ENCODE assay signal across 8 cellular contexts in genomic region chr14:100547633-100548294, GRCh38. TPM values are rescaled to one million over a fixed set of nuclear protein-coding genes. Genes with fewer than 3 reads are reported as not detected.
DNase-seq lines count a peak whose midpoint lies in the region; ATAC-seq and TF ChIP-seq lines count a peak whose summit lies in the region.

No MANE protein-coding gene starts in this region.

- H3K27me3 Mint-ChIP-seq in CD14-positive monocyte (ENCODE audit: low read depth in 3 of 3): peaks cover 6 to 25% (median 17%) of the 10 kb centered on the region in 3 donors
- H3K27me3 Mint-ChIP-seq in T-helper 2 cell treated with Interferon-gamma antibody and Interleukin-4, amounts not matched to agents 5 μg/mL and 100 μg/mL, for 36 hours (ENCODE audit: low read depth): peaks cover 3% of the 10 kb centered on the region

- TF ChIP-seq CTCF in CD14-positive monocyte (IDR thresholded peaks at IDR 0.05) (no peak), GM20000 (IDR thresholded peaks at IDR 0.05; ENCODE audit: extremely low read depth, missing control alignments) (no peak)

- peak overlapping the region; percentile 87 to 99 (median 94) for H3K27ac Mint-ChIP-seq in CD14-positive monocyte
- peak overlapping the region; percentile 72 for H3K27ac Mint-ChIP-seq in T-helper 2 cell treated with Interferon-gamma antibody and Interleukin-4, amounts not matched to agents 5 μg/mL and 100 μg/mL, for 36 hours

- peaks cover 0 to 3% (median 0%) of the 10 kb centered on the region in 7 donors for H3K9me3 Mint-ChIP-seq in CD14-positive monocyte
- H3K9me3 Mint-ChIP-seq in T-helper 2 cell treated with Interferon-gamma antibody and Interleukin-4, amounts not matched to agents 5 μg/mL and 100 μg/mL, for 36 hours: no peaks in the 10 kb centered on the region

- peaks cover 39% of the 10 kb centered on the region for H3K4me1 Mint-ChIP-seq in CD14-positive monocyte
- peaks cover 19% of the 10 kb centered on the region for H3K4me1 Mint-ChIP-seq in T-helper 2 cell treated with Interferon-gamma antibody and Interleukin-4, amounts not matched to agents 5 μg/mL and 100 μg/mL, for 36 hours (ENCODE audit: low read depth)

- H3K4me3 Mint-ChIP-seq in CD14-positive monocyte: peak overlapping the region; percentile 84 to 93
- H3K4me3 Mint-ChIP-seq in T-helper 2 cell treated with Interferon-gamma antibody and Interleukin-4, amounts not matched to agents 5 μg/mL and 100 μg/mL, for 36 hours: peak overlapping the region; percentile 36

- ATAC-seq in HG03139 (IDR thresholded peaks at IDR 0.05; ENCODE audit: unreplicated experiment): no peak

- no peaks in the 10 kb centered on the region for H3K36me3 Mint-ChIP-seq in CD14-positive monocyte
- no peaks in the 10 kb centered on the region for H3K36me3 Mint-ChIP-seq in T-helper 2 cell treated with Interferon-gamma antibody and Interleukin-4, amounts not matched to agents 5 μg/mL and 100 μg/mL, for 36 hours (ENCODE audit: low read depth)

- intact Hi-C loops in CD14-positive monocyte (cut with micrococcal nuclease): loop anchor here (5.0 to 10.0 kb wide), 3 partner anchors 70 to 163 kb away; no protein-coding TSS in a partner anchor

- DNase-seq in CD14-positive monocyte (ENCODE audit: low spot score) (peak; percentile 94), LHCN-M2 (ENCODE audit: low read depth) (peak; percentile 14), fibroblast of peridontal ligament (ENCODE audit: extremely low read depth) (peak; percentile 63), smooth muscle cell of the brain vasculature (ENCODE audit: low read depth, low spot score) (peak; percentile 58), NCI-H1930 (lab: John Stamatoyannopoulos, UW) (no peak), GM20000 (ENCODE audit: low spot score) (no peak)
- DNase-seq in T-helper 2 cell treated with Interferon-gamma antibody and Interleukin-4, amounts not matched to agents 5 μg/mL and 100 μg/mL, for 36 hours (ENCODE audit: low spot score): peak; percentile 14

RNA-seq across cellular contexts. Expression of gene BEGAIN, which starts 39.5 kb away (rescaled TPM):
- under 1 TPM in 1 of 2 donors, not detected in 1; 0.25 TPM for polyA plus RNA-seq in CD14-positive monocyte
- not detected in 2 replicates for total RNA-seq in LHCN-M2 (2014; rRNA removed)
- not detected for polyA plus RNA-seq in LHCN-M2 (2012)

Comparison
In these comparisons a context has a peak if more than half of its experiments do, and no peak if none do; other contexts are left out.
1. DNase-seq: peak in CD14-positive monocyte (single experiment), LHCN-M2 (single experiment), T-helper 2 cell treated with Interferon-gamma antibody and Interleukin-4, amounts not matched to agents 5 μg/mL and 100 μg/mL, for 36 hours (single experiment), fibroblast of peridontal ligament (single experiment) and smooth muscle cell of the brain vasculature (single experiment); none in NCI-H1930 (0 of 2) and GM20000 (single experiment).